Comparison of ENCODE assay signal across 8 cellular contexts in the genomic region with DNA sequence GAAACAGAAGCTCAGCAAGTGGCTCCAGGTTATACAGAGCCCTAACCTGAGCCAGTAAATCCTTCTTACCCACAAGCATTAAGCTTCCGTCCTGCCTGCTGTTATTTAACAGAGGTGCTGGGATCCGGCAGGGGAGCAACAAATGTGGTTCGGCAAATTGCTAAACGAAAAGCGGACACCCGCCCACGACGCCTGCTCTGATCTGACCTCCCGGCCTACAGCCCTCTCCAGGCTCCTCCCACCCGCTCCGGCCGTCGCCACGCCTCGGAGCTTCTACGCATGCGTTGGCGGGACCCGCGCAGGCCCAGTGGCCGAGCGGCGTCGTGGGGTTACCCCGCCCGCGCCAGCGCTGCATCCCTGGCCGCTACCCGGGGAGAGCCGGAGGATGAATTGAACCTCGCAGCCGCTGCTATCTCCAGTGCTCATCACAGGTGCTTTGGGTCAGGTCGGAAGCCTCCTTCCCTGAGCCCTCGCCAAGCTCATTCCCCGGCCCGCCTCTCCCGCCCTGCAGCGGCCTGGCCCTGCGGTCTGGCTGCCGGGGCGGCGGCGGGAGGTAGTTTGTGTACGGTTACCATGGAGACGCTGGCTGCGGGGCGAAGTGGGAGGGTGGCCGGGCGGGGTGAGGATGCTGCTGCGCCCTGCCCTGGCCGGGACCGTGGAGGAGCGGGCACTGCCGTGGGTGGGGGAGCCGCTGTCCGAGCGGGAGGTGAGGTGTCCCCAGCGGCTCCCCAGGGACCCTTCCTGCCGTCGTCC. TPM values are rescaled to one million over a fixed set of nuclear protein-coding genes. Genes with fewer than 3 reads are reported as not detected.
DNase-seq lines count a peak whose midpoint lies in the region; ATAC-seq, FAIRE-seq and TF ChIP-seq lines count a peak whose summit lies in the region.

A gene with protein sequence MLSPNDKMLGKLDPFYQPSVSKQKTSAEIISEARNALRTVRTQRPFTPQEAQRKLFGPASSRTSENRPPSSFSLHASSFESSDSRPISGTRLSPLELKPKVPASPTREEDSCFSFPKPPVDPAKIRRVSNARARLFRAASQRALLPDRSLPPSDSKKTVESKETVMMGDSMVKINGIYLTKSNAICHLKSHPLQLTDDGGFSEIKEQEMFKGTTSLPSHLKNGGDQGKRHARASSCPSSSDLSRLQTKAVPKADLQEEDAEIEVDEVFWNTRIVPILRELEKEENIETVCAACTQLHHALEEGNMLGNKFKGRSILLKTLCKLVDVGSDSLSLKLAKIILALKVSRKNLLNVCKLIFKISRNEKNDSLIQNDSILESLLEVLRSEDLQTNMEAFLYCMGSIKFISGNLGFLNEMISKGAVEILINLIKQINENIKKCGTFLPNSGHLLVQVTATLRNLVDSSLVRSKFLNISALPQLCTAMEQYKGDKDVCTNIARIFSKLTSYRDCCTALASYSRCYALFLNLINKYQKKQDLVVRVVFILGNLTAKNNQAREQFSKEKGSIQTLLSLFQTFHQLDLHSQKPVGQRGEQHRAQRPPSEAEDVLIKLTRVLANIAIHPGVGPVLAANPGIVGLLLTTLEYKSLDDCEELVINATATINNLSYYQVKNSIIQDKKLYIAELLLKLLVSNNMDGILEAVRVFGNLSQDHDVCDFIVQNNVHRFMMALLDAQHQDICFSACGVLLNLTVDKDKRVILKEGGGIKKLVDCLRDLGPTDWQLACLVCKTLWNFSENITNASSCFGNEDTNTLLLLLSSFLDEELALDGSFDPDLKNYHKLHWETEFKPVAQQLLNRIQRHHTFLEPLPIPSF (plus strand): TSS at position 307 of the 753 bp plus-strand sequence. CDS start 5,846 bp downstream, outside the sequence.

- H3K27ac Mint-ChIP-seq in CD8-positive, alpha-beta memory T cell: peak within 1 kb of the TSS; percentile 89 to 95 (median 92)
- H3K27ac Mint-ChIP-seq in activated CD8-positive, alpha-beta memory T cell treated with anti-CD3 and anti-CD28 coated beads, Interleukin-2, amount 10 ng/mL, durations not matched to agents 7 days and 5 days: peak within 1 kb of the TSS; percentile 80

- no peak within 1 kb of the TSS for H4K8ac ChIP-seq in H1 (ENCODE audit: extremely low read depth, insufficient read depth, low read length)
- no peak within 1 kb of the TSS for H4K8ac ChIP-seq in mesendoderm (ENCODE audit: low read depth, low read length)

- no peak within 1 kb of the TSS for H3K14ac ChIP-seq in H1 (ENCODE audit: insufficient read length)

- no peak for TF ChIP-seq RAD21 in H1 (IDR thresholded peaks at IDR 0.05 in 1 of 2, conservative IDR thresholded peaks at IDR 0.05 in 1 of 2; ENCODE audit: low read depth in 2 of 2, low read length in 2 of 2)

- CTCF ChIA-PET in CD8-positive, alpha-beta memory T cell (lab: Charles Lee): interaction anchor here (0.8 to 2.4 kb wide), 9 partner anchors 9 to 290 kb away, joined by 3 to 15 read pairs (median 4); no protein-coding TSS in a partner anchor
- CTCF ChIA-PET in activated CD8-positive, alpha-beta memory T cell treated with anti-CD3 and anti-CD28 coated beads, Interleukin-2, amount 10 ng/mL, durations not matched to agents 7 days and 5 days (lab: Charles Lee): interaction anchor here (0.9 to 3.3 kb wide), 12 partner anchors 11 to 306 kb away, joined by 3 to 36 read pairs (median 4); a partner anchor contains a TSS
- CTCF ChIA-PET in H1 (lab: Charles Lee; ENCODE audit: partially characterized antibody): interaction anchor here (0.6 to 3.8 kb wide), 8 partner anchors 11 to 306 kb away, joined by 3 to 39 read pairs (median 8); no protein-coding TSS in a partner anchor

- H2BK20ac ChIP-seq in H1 (ENCODE audit: low read length): no peak within 1 kb of the TSS

- no peak for TF ChIP-seq POLR2A in H1 (IDR thresholded peaks at IDR 0.05; ENCODE audit: control extremely low read depth in 1 of 2, low read depth in 2 of 2, low read length in 2 of 2)

- H3K27ac ChIP-seq in CD8-positive, alpha-beta memory T cell (ENCODE audit: low read depth, low read length): peak within 1 kb of the TSS; percentile 65
- 0 out of 2 replicates have a peak within 1 kb of the TSS, but pooled peaks have one; percentile 6 for H3K27ac ChIP-seq in H1 (ENCODE audit: low read depth, low read length)
- H3K27ac ChIP-seq in mesendoderm (ENCODE audit: low read depth, low read length): no peak within 1 kb of the TSS

- no peaks in the 10 kb centered on the region for H3K36me3 ChIP-seq in CD8-positive, alpha-beta memory T cell (ENCODE audit: insufficient read depth, low read length)
- no peaks in the 10 kb centered on the region for H3K36me3 ChIP-seq in H1 (ENCODE audit: control insufficient read depth in 2 of 4, insufficient read depth in 4 of 4, low read length in 3 of 4)
- no peaks in the 10 kb centered on the region for H3K36me3 ChIP-seq in mesendoderm (ENCODE audit: control insufficient read depth, insufficient read depth, low read length)

- H3K79me1 ChIP-seq in H1 (ENCODE audit: low read depth, low read length): no peaks in the 10 kb centered on the region
- H3K79me1 ChIP-seq in mesendoderm (ENCODE audit: low read length): no peaks in the 10 kb centered on the region

- H3K4me1 Mint-ChIP-seq in CD8-positive, alpha-beta memory T cell: peaks cover 25 to 52% (median 44%) of the 10 kb centered on the region in 3 donors
- H3K4me1 Mint-ChIP-seq in activated CD8-positive, alpha-beta memory T cell treated with anti-CD3 and anti-CD28 coated beads, Interleukin-2, amount 10 ng/mL, durations not matched to agents 7 days and 5 days: peaks cover 37% of the 10 kb centered on the region

- H2BK120ac ChIP-seq in H1 (replicated peaks; ENCODE audit: low read depth, low read length) (no peak within 1 kb of the TSS), mesendoderm (ENCODE audit: low read depth, low read length) (no peak within 1 kb of the TSS)

- peak; percentile 95 for ATAC-seq in activated CD8-positive, alpha-beta memory T cell treated with anti-CD3 and anti-CD28 coated beads, Interleukin-2, amount 10 ng/mL, durations not matched to agents 7 days and 5 days

- H3K23ac ChIP-seq in H1 (ENCODE audit: insufficient read length) (no peak within 1 kb of the TSS), mesendoderm (ENCODE audit: low read length) (no peak within 1 kb of the TSS)

- peak; percentile 82 for FAIRE-seq in H1 (lab: Jason Lieb, UNC)

- no peaks in the 10 kb centered on the region for H3K27me3 ChIP-seq in CD8-positive, alpha-beta memory T cell (ENCODE audit: insufficient read depth, low read length, poor library complexity, severe bottlenecking)
- no peaks in the 10 kb centered on the region for H3K27me3 ChIP-seq in H1 (replicated peaks in 1 of 4; ENCODE audit: control insufficient read depth in 3 of 4, extremely low read depth in 1 of 4, insufficient read depth in 3 of 4, low read length in 3 of 4)
- H3K27me3 ChIP-seq in mesendoderm (ENCODE audit: insufficient read depth, low read length, poor library complexity): no peaks in the 10 kb centered on the region

- no peak within 1 kb of the TSS for H3K4ac ChIP-seq in H1 (replicated peaks; ENCODE audit: insufficient read length, low read depth, low read length)
- no peak within 1 kb of the TSS for H3K4ac ChIP-seq in mesendoderm (ENCODE audit: low read depth, low read length)

- DNase-seq in CD8-positive, alpha-beta memory T cell: peak; percentile 76 to 91 (median 85)
- DNase-seq in GM20000 (ENCODE audit: low spot score): peak; percentile 94
- DNase-seq in HS-5 (ENCODE audit: low read depth): peak; percentile 64
- peak; percentile 96 for DNase-seq in NK-92 treated with Interleukin-12 subunit alpha and Interleukin-12 subunit beta, amount 100 ng/mL, for 24 hours (lab: John Stamatoyannopoulos, UW)
- peak; percentile 93 for DNase-seq in activated CD8-positive, alpha-beta memory T cell treated with anti-CD3 and anti-CD28 coated beads, Interleukin-2, amount 10 ng/mL, durations not matched to agents 7 days and 5 days
- DNase-seq in H1 (ENCODE audit: low read depth in 1 of 2, low spot score in 2 of 2): peak; percentile 73 to 98
- peak; percentile 94 for DNase-seq in mesendoderm
- DNase-seq in stimulated activated CD8-positive, alpha-beta memory T cell treated with anti-CD3 and anti-CD28 coated beads, Interleukin-12 subunit alpha, Interleukin-12 subunit beta, amount 100 ng/mL, for 4 hours (ENCODE audit: low read depth): peak; percentile 84

- H3K9ac ChIP-seq in H1 (replicated peaks in 1 of 4; ENCODE audit: extremely low read depth in 1 of 4, low read depth in 3 of 4, low read length in 3 of 4) (peak within 1 kb of the TSS in 3 of 4 experiments; percentile 42 to 64 (median 63); a peak in 4 of 7 replicates), mesendoderm (ENCODE audit: low read length) (peak within 1 kb of the TSS; percentile 65)

- H3K36me3 Mint-ChIP-seq in CD8-positive, alpha-beta memory T cell: peaks cover 0 to 3% (median 0%) of the 10 kb centered on the region in 3 donors
- no peaks in the 10 kb centered on the region for H3K36me3 Mint-ChIP-seq in activated CD8-positive, alpha-beta memory T cell treated with anti-CD3 and anti-CD28 coated beads, Interleukin-2, amount 10 ng/mL, durations not matched to agents 7 days and 5 days

- TF ChIP-seq CTCF in GM20000 (IDR thresholded peaks at IDR 0.05; ENCODE audit: extremely low read depth, missing control alignments) (no peak), H1 (IDR thresholded peaks at IDR 0.05; ENCODE audit: control extremely low read depth in 1 of 3, insufficient read depth in 1 of 3, low read depth in 1 of 3, low read length in 3 of 3) (no peak)

- no peaks in the 10 kb centered on the region for H4K20me1 ChIP-seq in H1 (replicated peaks in 1 of 2; ENCODE audit: control insufficient read depth in 1 of 2, insufficient read depth in 2 of 2, low read length in 2 of 2)

- peak within 1 kb of the TSS; percentile 11; the same call in 1 of the 2 replicates for H2BK5ac ChIP-seq in H1 (ENCODE audit: low read depth, low read length)
- no peak within 1 kb of the TSS for H2BK5ac ChIP-seq in mesendoderm (ENCODE audit: low read length)

- H2AFZ ChIP-seq in H1 (ENCODE audit: low read length): peak within 1 kb of the TSS; percentile 95

- 1% methylated on average over 52 of the region's 61 CpGs; no CpG with 5 or more reads in 1 of the 2 experiments for WGBS in H1 (ENCODE audit: extremely low coverage in 1 of 2, insufficient coverage in 1 of 2, insufficient read length in 1 of 2, insufficient replicate concordance in 2 of 2, low coverage in 1 of 2, low lambda C conversion rate in 2 of 2, missing lambda C conversion rate in 1 of 2), 2 experiments
- no CpG with 5 or more reads among the region's 61 CpGs for WGBS in mesendoderm (ENCODE audit: extremely low coverage, insufficient coverage, low lambda C conversion rate)

- H3K18ac ChIP-seq in H1 (ENCODE audit: extremely low read depth, low read length): peak within 1 kb of the TSS; percentile 60
- no peak within 1 kb of the TSS for H3K18ac ChIP-seq in mesendoderm (ENCODE audit: low read length)

- H3K27me3 Mint-ChIP-seq in CD8-positive, alpha-beta memory T cell: peaks cover 0 to 3% of the 10 kb centered on the region in 2 donors
- no peaks in the 10 kb centered on the region for H3K27me3 Mint-ChIP-seq in activated CD8-positive, alpha-beta memory T cell treated with anti-CD3 and anti-CD28 coated beads, Interleukin-2, amount 10 ng/mL, durations not matched to agents 7 days and 5 days

- H3K4me2 ChIP-seq in H1 (ENCODE audit: insufficient read depth in 1 of 2, low read depth in 2 of 2, low read length in 2 of 2): peak within 1 kb of the TSS; percentile 65 to 90
- H3K4me2 ChIP-seq in mesendoderm (ENCODE audit: low read length): peak within 1 kb of the TSS; percentile 61

- H2BK15ac ChIP-seq in H1 (ENCODE audit: low read length) (0 out of 2 replicates have a peak within 1 kb of the TSS, but pooled peaks have one; percentile 41), mesendoderm (replicated peaks; ENCODE audit: low read depth) (no peak within 1 kb of the TSS)

- H2AK5ac ChIP-seq in H1 (ENCODE audit: low read depth, low read length) (no peak within 1 kb of the TSS), mesendoderm (ENCODE audit: low read length) (no peak within 1 kb of the TSS)

- no peak within 1 kb of the TSS for H2BK12ac ChIP-seq in H1 (ENCODE audit: low read depth, low read length)

- no peak within 1 kb of the TSS for H3K56ac ChIP-seq in H1 (replicated peaks; ENCODE audit: insufficient read length, low read depth, low read length)
- peak within 1 kb of the TSS; percentile 85 for H3K56ac ChIP-seq in mesendoderm (ENCODE audit: low read length)

- no peak for TF ChIP-seq EP300 in H1 (IDR thresholded peaks at IDR 0.05; ENCODE audit: borderline replicate concordance in 1 of 2, low read depth in 2 of 2, low read length in 2 of 2)

- peak within 1 kb of the TSS; percentile 29 for H4K91ac ChIP-seq in H1 (replicated peaks; ENCODE audit: insufficient read length, low read length)

- H4K5ac ChIP-seq in H1 (ENCODE audit: insufficient read length, low read depth, low read length) (no peak within 1 kb of the TSS), mesendoderm (ENCODE audit: low read length) (no peak within 1 kb of the TSS)

- H3K9me3 Mint-ChIP-seq in CD8-positive, alpha-beta memory T cell: no peaks in the 10 kb centered on the region
- no peaks in the 10 kb centered on the region for H3K9me3 Mint-ChIP-seq in activated CD8-positive, alpha-beta memory T cell treated with anti-CD3 and anti-CD28 coated beads, Interleukin-2, amount 10 ng/mL, durations not matched to agents 7 days and 5 days (ENCODE audit: low read depth)

- peak within 1 kb of the TSS; percentile 68 for H3K4me3 ChIP-seq in CD8-positive, alpha-beta memory T cell (ENCODE audit: low read length)
- H3K4me3 ChIP-seq in H1 (ENCODE audit: extremely low read depth in 1 of 4, insufficient read depth in 2 of 4, low read depth in 3 of 4, low read length in 4 of 4) (peak within 1 kb of the TSS; percentile 76 to 88 (median 81)), mesendoderm (ENCODE audit: low read length) (peak within 1 kb of the TSS; percentile 74)

- H3K9me3 ChIP-seq in CD8-positive, alpha-beta memory T cell (ENCODE audit: low read length): no peaks in the 10 kb centered on the region
- H3K9me3 ChIP-seq in H1 (ENCODE audit: insufficient read depth in 2 of 2, low read depth in 1 of 2, low read length in 1 of 2): no peaks in the 10 kb centered on the region

- H3K79me2 ChIP-seq in H1 (ENCODE audit: control insufficient read depth in 1 of 2, insufficient read depth in 2 of 2, low read length in 2 of 2) (no peaks in the 10 kb centered on the region), mesendoderm (ENCODE audit: control insufficient read depth, insufficient read depth, low read length) (no peaks in the 10 kb centered on the region)

- POLR2A ChIA-PET in CD8-positive, alpha-beta memory T cell (lab: Charles Lee): interaction anchor here (0.8 to 1.7 kb wide), 9 partner anchors 9 to 290 kb away, joined by 3 to 12 read pairs (median 4); a partner anchor contains a TSS
- POLR2A ChIA-PET in H1 (lab: Charles Lee; ENCODE audit: partially characterized antibody): interaction anchor here (1.1 to 1.5 kb wide), 3 partner anchors 10 to 290 kb away, joined by 3 to 4 read pairs (median 3); no protein-coding TSS in a partner anchor

- H3K4me3 Mint-ChIP-seq in CD8-positive, alpha-beta memory T cell: peak within 1 kb of the TSS; percentile 83 to 97 (median 89)
- peak within 1 kb of the TSS; percentile 84 for H3K4me3 Mint-ChIP-seq in activated CD8-positive, alpha-beta memory T cell treated with anti-CD3 and anti-CD28 coated beads, Interleukin-2, amount 10 ng/mL, durations not matched to agents 7 days and 5 days

- peaks cover 7% of the 10 kb centered on the region for H3K4me1 ChIP-seq in CD8-positive, alpha-beta memory T cell (ENCODE audit: insufficient read depth, low read length)
- peaks cover 0 to 8% (median 0%) of the 10 kb centered on the region in 4 experiments; a peak in 2 of 7 replicates for H3K4me1 ChIP-seq in H1 (replicated peaks in 1 of 4; ENCODE audit: control insufficient read depth in 3 of 4, insufficient read depth in 4 of 4, low read length in 3 of 4)
- peaks cover 2% of the 10 kb centered on the region for H3K4me1 ChIP-seq in mesendoderm (ENCODE audit: control insufficient read depth, low read depth, low read length)

- H3K23me2 ChIP-seq in H1 (ENCODE audit: low read depth, low read length): peaks cover 6% of the 10 kb centered on the region

RNA-seq across cellular contexts. Expression of the gene that starts here (rescaled TPM):
- total RNA-seq in CD8-positive, alpha-beta memory T cell: 1 to 10 TPM; 6.2 to 6.7 TPM
- 6.1 TPM for polyA plus RNA-seq in CD8-positive, alpha-beta memory T cell
- 10 to 100 TPM; 10.8 to 19.2 TPM for total RNA-seq in activated CD8-positive, alpha-beta memory T cell treated with anti-CD3 and anti-CD28 coated beads, Interleukin-2, amount 10 ng/mL, durations not matched to agents 7 days and 5 days
- total RNA-seq in H1 (2021; fragmentation: NEBNext Ultra II Directional; extraction: Animal tissue kit (Norgen Biotek cat#: 25700)): 4.3 and 4.4 TPM in 2 replicates
- polyA plus RNA-seq in H1 (2011; rRNA removed): 1.6 and 1.7 TPM in 2 replicates
- 2.8 TPM for polyA plus RNA-seq in H1 (2011; cell fraction: cytosol; rRNA removed)
- polyA plus RNA-seq in H1 (2011; cell fraction: nucleus; rRNA removed): 3.8 TPM
- polyA plus RNA-seq in H1 (2012, experiment 1 of 2): 1.9 to 4.6 TPM (median 2.5 TPM) in 4 replicates
- 0.87 TPM for polyA plus RNA-seq in H1 (2012, experiment 2 of 2)
- 3.4 TPM for polyA plus RNA-seq in H1 (2013, experiment 1 of 2)
- 3.7 TPM for polyA plus RNA-seq in H1 (2013, experiment 2 of 2)
- polyA minus RNA-seq in H1 (2011; rRNA and poly(A)+ RNA removed): 4.3 and 6.5 TPM in 2 replicates
- polyA minus RNA-seq in H1 (2011; cell fraction: cytosol; rRNA and poly(A)+ RNA removed): 2.1 TPM
- 6.7 TPM for polyA minus RNA-seq in H1 (2011; cell fraction: nucleus; rRNA and poly(A)+ RNA removed)
- 1.9 TPM for polyA plus RNA-seq in mesendoderm (2013, experiment 1 of 2)
- 2.0 TPM for polyA plus RNA-seq in mesendoderm (2013, experiment 2 of 2)
